1 cellular context compared by ENCODE assay signal in the genomic region with DNA sequence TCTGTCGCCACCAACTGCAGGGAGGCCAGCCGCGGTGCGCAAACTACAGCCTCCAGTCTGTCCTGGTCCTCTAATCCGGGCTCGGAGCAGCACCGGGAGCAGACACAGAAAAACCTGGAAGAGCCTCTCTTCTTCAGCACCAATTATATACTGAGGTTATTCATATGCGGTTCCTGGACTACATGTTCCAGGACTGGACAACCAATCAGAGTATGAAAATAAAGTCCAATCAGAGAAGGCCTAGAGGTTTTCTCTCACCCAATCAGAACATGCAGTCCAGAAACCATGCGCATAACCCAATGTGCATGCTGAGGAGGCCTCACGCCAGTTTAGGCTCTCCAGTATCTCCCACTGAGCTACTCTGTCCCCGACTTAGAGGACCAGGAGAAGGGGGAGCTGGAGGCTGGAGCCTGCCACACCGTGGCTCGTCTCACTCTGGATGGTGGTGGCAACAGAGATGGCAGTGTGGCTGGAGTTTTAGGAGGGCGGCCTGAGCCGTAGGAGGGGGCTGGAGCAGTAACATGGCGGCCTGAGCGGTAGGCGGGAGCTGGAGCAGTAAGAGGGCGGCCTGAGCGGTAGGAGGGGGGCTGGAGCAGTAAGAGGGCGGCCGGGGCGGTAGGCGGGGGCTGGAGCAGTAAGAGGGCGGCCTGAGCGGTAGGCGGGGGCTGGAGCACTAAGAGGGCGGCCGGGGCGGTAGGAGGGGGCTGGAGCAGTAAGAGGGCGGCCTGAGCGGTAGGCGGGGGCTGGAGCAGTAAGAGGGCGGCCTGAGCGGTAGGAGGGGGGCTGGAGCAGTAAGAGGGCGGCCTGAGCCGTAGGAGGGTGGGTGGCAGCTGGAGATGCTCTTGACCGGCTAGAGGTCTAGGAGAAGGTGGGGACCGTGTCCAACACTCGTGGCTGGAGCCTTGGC.
TF ChIP-seq lines count a peak whose summit lies in the region.

No MANE protein-coding gene starts in this region.

TF ChIP-seq in K562, 482 proteins besides CTCF, POLR2A, EP300 and RAD21 (continued from another document and continues in another):
- TF ChIP-seq, protein P1, sequence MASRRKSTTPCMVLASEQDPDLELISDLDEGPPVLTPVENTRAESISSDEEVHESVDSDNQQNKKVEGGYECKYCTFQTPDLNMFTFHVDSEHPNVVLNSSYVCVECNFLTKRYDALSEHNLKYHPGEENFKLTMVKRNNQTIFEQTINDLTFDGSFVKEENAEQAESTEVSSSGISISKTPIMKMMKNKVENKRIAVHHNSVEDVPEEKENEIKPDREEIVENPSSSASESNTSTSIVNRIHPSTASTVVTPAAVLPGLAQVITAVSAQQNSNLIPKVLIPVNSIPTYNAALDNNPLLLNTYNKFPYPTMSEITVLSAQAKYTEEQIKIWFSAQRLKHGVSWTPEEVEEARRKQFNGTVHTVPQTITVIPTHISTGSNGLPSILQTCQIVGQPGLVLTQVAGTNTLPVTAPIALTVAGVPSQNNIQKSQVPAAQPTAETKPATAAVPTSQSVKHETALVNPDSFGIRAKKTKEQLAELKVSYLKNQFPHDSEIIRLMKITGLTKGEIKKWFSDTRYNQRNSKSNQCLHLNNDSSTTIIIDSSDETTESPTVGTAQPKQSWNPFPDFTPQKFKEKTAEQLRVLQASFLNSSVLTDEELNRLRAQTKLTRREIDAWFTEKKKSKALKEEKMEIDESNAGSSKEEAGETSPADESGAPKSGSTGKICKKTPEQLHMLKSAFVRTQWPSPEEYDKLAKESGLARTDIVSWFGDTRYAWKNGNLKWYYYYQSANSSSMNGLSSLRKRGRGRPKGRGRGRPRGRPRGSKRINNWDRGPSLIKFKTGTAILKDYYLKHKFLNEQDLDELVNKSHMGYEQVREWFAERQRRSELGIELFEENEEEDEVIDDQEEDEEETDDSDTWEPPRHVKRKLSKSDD (conservative IDR thresholded peaks at IDR 0.05; ENCODE audit: low read length) = peak; percentile 17; the same call in 1 of the 2 replicates
- TF ChIP-seq CREM (IDR thresholded peaks at IDR 0.05; ENCODE audit: low read depth) (peak; percentile 18; the same call in 1 of the 2 replicates), MCM3 (IDR thresholded peaks at IDR 0.05) (no peak), CBFB (CRISPR knock-in tag; IDR thresholded peaks at IDR 0.05) (0 out of 2 replicates have a peak, but pooled peaks have one; percentile 24), SRF (CRISPR knock-in tag; IDR thresholded peaks at IDR 0.05) (0 out of 4 replicates have a peak, but pooled peaks of 1 of the 2 experiments have one; percentile 26), L3MBTL2 (IDR thresholded peaks at IDR 0.05) (peak; percentile 92), CXXC5 (CRISPR knock-in tag; IDR thresholded peaks at IDR 0.05) (peak; percentile 50; the same call in 1 of the 2 replicates), ERF (CRISPR knock-in tag; IDR thresholded peaks at IDR 0.05) (0 out of 2 replicates have a peak, but pooled peaks have one; percentile 6), NFIC (IDR thresholded peaks at IDR 0.05) (peak; percentile 44; the same call in 1 of the 2 replicates), RBFOX2 (IDR thresholded peaks at IDR 0.05; ENCODE audit: low read depth, low read length) (peak; percentile 82), ZNF263 (CRISPR knock-in tag; IDR thresholded peaks at IDR 0.05; ENCODE audit: borderline replicate concordance) (peak; percentile 69; the same call in 1 of the 2 replicates), SP1 (CRISPR knock-in tag; IDR thresholded peaks at IDR 0.05) (peak; percentile 81), MAZ (CRISPR knock-in tag; conservative IDR thresholded peaks at IDR 0.05 in 1 of 2, IDR thresholded peaks at IDR 0.05 in 1 of 2) (peak; percentile 88 to 97), KDM5B (IDR thresholded peaks at IDR 0.05; ENCODE audit: insufficient replicate concordance, low read depth, low read length) (peak; percentile 89), C11orf30 (IDR thresholded peaks at IDR 0.05; ENCODE audit: low read depth) (peak; percentile 67), ESRRA (IDR thresholded peaks at IDR 0.05; ENCODE audit: borderline replicate concordance, low read depth) (peak; percentile 25; the same call in 1 of the 2 replicates), ASH1L (IDR thresholded peaks at IDR 0.05; ENCODE audit: borderline replicate concordance, low read depth, partially characterized antibody) (peak; percentile 68), ZNF282 (CRISPR knock-in tag; IDR thresholded peaks at IDR 0.05) (no peak), TAF9B (IDR thresholded peaks at IDR 0.05; ENCODE audit: partially characterized antibody) (peak; percentile 84), POLR2AphosphoS5 (IDR thresholded peaks at IDR 0.05; ENCODE audit: control insufficient read depth, insufficient read depth, low read depth, low read length) (peak; percentile 87), POLR2AphosphoS2 (IDR thresholded peaks at IDR 0.05; ENCODE audit: low read length) (0 out of 2 replicates have a peak, but pooled peaks have one; percentile 57), TAF7 (tag; IDR thresholded peaks at IDR 0.05) (peak; percentile 81), FOXP1 (CRISPR knock-in tag; IDR thresholded peaks at IDR 0.05) (peak; percentile 60; the same call in 1 of the 2 replicates), NFRKB (IDR thresholded peaks at IDR 0.05; ENCODE audit: low read depth) (peak; percentile 79), DIDO1 (tag; IDR thresholded peaks at IDR 0.05; ENCODE audit: low read depth) (peak; percentile 44; the same call in 1 of the 2 replicates), FOXK2 (conservative IDR thresholded peaks at IDR 0.05 in 1 of 2, IDR thresholded peaks at IDR 0.05 in 1 of 2; ENCODE audit: low read depth in 2 of 2) (peak; percentile 13 to 59; a peak in 2 of 4 replicates), PML (IDR thresholded peaks at IDR 0.05; ENCODE audit: low read length) (peak; percentile 91), ZNF174 (CRISPR knock-in tag; IDR thresholded peaks at IDR 0.05) (no peak), NFYB (IDR thresholded peaks at IDR 0.05; ENCODE audit: extremely low read depth, insufficient read length) (peak; percentile 85), ELF1 (tag; IDR thresholded peaks at IDR 0.05) (0 out of 2 replicates have a peak, but pooled peaks have one; percentile 32), CHCHD3 (CRISPR knock-in tag; IDR thresholded peaks at IDR 0.05) (0 out of 2 replicates have a peak, but pooled peaks have one; percentile 13), BRD9 (IDR thresholded peaks at IDR 0.05; ENCODE audit: low read depth, partially characterized antibody) (peak; percentile 35), POLR2B (IDR thresholded peaks at IDR 0.05; ENCODE audit: low read depth, partially characterized antibody) (peak; percentile 90), OTX1 (CRISPR knock-in tag; IDR thresholded peaks at IDR 0.05) (peak; percentile 83), SIN3A (IDR thresholded peaks at IDR 0.05; ENCODE audit: borderline replicate concordance in 2 of 2, control insufficient read depth in 1 of 2, low read depth in 2 of 2, low read length in 2 of 2) (peak in 1 of 2 experiments; percentile 57; a peak in 1 of 4 replicates), NRF1 (conservative IDR thresholded peaks at IDR 0.05 in 1 of 2, IDR thresholded peaks at IDR 0.05 in 1 of 2) (peak; percentile 90 to 91), SAP30 (IDR thresholded peaks at IDR 0.05; ENCODE audit: borderline replicate concordance, insufficient read depth, low read depth, low read length, poor library complexity, severe bottlenecking) (peak; percentile 57)
- TF ChIP-seq, protein P2, sequence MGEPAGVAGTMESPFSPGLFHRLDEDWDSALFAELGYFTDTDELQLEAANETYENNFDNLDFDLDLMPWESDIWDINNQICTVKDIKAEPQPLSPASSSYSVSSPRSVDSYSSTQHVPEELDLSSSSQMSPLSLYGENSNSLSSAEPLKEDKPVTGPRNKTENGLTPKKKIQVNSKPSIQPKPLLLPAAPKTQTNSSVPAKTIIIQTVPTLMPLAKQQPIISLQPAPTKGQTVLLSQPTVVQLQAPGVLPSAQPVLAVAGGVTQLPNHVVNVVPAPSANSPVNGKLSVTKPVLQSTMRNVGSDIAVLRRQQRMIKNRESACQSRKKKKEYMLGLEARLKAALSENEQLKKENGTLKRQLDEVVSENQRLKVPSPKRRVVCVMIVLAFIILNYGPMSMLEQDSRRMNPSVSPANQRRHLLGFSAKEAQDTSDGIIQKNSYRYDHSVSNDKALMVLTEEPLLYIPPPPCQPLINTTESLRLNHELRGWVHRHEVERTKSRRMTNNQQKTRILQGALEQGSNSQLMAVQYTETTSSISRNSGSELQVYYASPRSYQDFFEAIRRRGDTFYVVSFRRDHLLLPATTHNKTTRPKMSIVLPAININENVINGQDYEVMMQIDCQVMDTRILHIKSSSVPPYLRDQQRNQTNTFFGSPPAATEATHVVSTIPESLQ (CRISPR knock-in tag; IDR thresholded peaks at IDR 0.05) = 0 out of 2 replicates have a peak, but pooled peaks have one; percentile 26
- TF ChIP-seq, protein P3, sequence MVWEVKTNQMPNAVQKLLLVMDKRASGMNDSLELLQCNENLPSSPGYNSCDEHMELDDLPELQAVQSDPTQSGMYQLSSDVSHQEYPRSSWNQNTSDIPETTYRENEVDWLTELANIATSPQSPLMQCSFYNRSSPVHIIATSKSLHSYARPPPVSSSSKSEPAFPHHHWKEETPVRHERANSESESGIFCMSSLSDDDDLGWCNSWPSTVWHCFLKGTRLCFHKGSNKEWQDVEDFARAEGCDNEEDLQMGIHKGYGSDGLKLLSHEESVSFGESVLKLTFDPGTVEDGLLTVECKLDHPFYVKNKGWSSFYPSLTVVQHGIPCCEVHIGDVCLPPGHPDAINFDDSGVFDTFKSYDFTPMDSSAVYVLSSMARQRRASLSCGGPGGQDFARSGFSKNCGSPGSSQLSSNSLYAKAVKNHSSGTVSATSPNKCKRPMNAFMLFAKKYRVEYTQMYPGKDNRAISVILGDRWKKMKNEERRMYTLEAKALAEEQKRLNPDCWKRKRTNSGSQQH (CRISPR knock-in tag; IDR thresholded peaks at IDR 0.05) = peak; percentile 71; the same call in 1 of the 2 replicates
- TF ChIP-seq, protein P4, sequence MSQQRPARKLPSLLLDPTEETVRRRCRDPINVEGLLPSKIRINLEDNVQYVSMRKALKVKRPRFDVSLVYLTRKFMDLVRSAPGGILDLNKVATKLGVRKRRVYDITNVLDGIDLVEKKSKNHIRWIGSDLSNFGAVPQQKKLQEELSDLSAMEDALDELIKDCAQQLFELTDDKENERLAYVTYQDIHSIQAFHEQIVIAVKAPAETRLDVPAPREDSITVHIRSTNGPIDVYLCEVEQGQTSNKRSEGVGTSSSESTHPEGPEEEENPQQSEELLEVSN (IDR thresholded peaks at IDR 0.05; ENCODE audit: borderline replicate concordance in 1 of 2, extremely low read depth in 1 of 2, insufficient read depth in 1 of 2, insufficient read length in 1 of 2, low read depth in 1 of 2, low read length in 1 of 2, poor library complexity in 1 of 2, severe bottlenecking in 1 of 2) = peak; percentile 40 to 44
- TF ChIP-seq, protein P5, sequence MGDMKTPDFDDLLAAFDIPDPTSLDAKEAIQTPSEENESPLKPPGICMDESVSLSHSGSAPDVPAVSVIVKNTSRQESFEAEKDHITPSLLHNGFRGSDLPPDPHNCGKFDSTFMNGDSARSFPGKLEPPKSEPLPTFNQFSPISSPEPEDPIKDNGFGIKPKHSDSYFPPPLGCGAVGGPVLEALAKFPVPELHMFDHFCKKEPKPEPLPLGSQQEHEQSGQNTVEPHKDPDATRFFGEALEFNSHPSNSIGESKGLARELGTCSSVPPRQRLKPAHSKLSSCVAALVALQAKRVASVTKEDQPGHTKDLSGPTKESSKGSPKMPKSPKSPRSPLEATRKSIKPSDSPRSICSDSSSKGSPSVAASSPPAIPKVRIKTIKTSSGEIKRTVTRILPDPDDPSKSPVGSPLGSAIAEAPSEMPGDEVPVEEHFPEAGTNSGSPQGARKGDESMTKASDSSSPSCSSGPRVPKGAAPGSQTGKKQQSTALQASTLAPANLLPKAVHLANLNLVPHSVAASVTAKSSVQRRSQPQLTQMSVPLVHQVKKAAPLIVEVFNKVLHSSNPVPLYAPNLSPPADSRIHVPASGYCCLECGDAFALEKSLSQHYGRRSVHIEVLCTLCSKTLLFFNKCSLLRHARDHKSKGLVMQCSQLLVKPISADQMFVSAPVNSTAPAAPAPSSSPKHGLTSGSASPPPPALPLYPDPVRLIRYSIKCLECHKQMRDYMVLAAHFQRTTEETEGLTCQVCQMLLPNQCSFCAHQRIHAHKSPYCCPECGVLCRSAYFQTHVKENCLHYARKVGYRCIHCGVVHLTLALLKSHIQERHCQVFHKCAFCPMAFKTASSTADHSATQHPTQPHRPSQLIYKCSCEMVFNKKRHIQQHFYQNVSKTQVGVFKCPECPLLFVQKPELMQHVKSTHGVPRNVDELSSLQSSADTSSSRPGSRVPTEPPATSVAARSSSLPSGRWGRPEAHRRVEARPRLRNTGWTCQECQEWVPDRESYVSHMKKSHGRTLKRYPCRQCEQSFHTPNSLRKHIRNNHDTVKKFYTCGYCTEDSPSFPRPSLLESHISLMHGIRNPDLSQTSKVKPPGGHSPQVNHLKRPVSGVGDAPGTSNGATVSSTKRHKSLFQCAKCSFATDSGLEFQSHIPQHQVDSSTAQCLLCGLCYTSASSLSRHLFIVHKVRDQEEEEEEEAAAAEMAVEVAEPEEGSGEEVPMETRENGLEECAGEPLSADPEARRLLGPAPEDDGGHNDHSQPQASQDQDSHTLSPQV (IDR thresholded peaks at IDR 0.05) = peak; percentile 52; the same call in 1 of the 2 replicates
- TF ChIP-seq, protein P6, sequence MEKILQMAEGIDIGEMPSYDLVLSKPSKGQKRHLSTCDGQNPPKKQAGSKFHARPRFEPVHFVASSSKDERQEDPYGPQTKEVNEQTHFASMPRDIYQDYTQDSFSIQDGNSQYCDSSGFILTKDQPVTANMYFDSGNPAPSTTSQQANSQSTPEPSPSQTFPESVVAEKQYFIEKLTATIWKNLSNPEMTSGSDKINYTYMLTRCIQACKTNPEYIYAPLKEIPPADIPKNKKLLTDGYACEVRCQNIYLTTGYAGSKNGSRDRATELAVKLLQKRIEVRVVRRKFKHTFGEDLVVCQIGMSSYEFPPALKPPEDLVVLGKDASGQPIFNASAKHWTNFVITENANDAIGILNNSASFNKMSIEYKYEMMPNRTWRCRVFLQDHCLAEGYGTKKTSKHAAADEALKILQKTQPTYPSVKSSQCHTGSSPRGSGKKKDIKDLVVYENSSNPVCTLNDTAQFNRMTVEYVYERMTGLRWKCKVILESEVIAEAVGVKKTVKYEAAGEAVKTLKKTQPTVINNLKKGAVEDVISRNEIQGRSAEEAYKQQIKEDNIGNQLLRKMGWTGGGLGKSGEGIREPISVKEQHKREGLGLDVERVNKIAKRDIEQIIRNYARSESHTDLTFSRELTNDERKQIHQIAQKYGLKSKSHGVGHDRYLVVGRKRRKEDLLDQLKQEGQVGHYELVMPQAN (IDR thresholded peaks at IDR 0.05; ENCODE audit: borderline replicate concordance) = peak; percentile 96
- TF ChIP-seq, protein P7, sequence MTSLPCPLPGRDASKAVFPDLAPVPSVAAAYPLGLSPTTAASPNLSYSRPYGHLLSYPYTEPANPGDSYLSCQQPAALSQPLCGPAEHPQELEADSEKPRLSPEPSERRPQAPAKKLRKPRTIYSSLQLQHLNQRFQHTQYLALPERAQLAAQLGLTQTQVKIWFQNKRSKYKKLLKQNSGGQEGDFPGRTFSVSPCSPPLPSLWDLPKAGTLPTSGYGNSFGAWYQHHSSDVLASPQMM (CRISPR knock-in tag; IDR thresholded peaks at IDR 0.05) = no peak
